8 cellular contexts compared by ENCODE assay signal in the genomic region with DNA sequence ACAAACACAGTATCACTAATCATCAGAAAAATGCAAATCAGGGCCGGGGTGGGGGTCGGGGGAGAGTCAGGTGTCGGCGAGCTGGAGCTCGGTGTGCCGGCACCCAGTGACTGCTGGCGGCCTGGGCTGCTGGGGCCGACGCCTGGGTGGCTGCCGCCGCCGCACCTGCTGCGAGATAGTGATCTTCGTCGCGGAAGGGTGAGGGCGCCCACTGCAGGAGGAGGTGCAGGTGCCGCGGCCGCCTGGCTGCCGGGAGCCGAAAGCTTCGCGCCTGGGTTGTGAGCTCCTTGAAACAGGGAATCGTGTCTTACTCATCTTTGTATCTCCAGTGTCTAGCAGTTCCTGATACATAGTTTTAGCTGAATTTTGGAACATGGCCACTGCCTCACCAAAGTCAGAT.
DNase-seq lines count a peak whose midpoint lies in the region; ATAC-seq, FAIRE-seq and TF ChIP-seq lines count a peak whose summit lies in the region.

No MANE protein-coding gene starts in this region.

- H3K4me1 ChIP-seq in A549 (no peaks in the 10 kb centered on the region), upper lobe of left lung (peaks cover 0 to 8% (median 3%) of the 10 kb centered on the region in 4 donors)

- DNase-seq in A549 (ENCODE audit: low read depth in 1 of 2, low spot score in 1 of 2) (peak; percentile 8 to 36), NCI-H82 treated with DMSO at 0.1 percent for 48 hours (lab: John Stamatoyannopoulos, UW; ENCODE audit: unreplicated experiment) (peak; percentile 48), lung microvascular endothelial cell (ENCODE audit: low read depth in 2 of 2) (peak; percentile 5 to 45), upper lobe of left lung (peak; percentile 70 to 91), MG63 (no peak)
- DNase-seq in activated naive CD8-positive, alpha-beta T cell treated with anti-CD3 and anti-CD28 coated beads, Interleukin-2, amount 50 U/mL, for 24 hours: peak; percentile 30

- TF ChIP-seq EP300 in A549 (IDR thresholded peaks at IDR 0.05) (no peak), upper lobe of left lung (IDR thresholded peaks at IDR 0.05) (no peak)

- POLR2A ChIA-PET in A549 (lab: Yijun Ruan, JAX): no interaction called here

- H3K27me3 ChIP-seq in upper lobe of left lung: no peaks in the 10 kb centered on the region
- H3K27me3 ChIP-seq in MG63: peaks cover 2% of the 10 kb centered on the region; the same call in 1 of the 2 replicates

- 11% methylated on average over 10 of the region's 25 CpGs for WGBS in A549 (ENCODE audit: missing lambda C conversion rate)
- 8 to 19% methylated on average over 8 to 25 of the region's 25 CpGs for WGBS in upper lobe of left lung, 2 donors

- H3K4me1 Mint-ChIP-seq in activated naive CD8-positive, alpha-beta T cell treated with anti-CD3 and anti-CD28 coated beads, Interleukin-2, amount 50 U/mL, for 24 hours: no peaks in the 10 kb centered on the region

- H3K36me3 ChIP-seq in upper lobe of left lung (no peaks in the 10 kb centered on the region), MG63 (no peaks in the 10 kb centered on the region)

- no peak overlapping the region for H3K4me3 Mint-ChIP-seq in activated naive CD8-positive, alpha-beta T cell treated with anti-CD3 and anti-CD28 coated beads, Interleukin-2, amount 50 U/mL, for 24 hours

- TF ChIP-seq CTCF in A549 (IDR thresholded peaks at IDR 0.05): peak; percentile 37
- TF ChIP-seq CTCF in upper lobe of left lung (IDR thresholded peaks at IDR 0.05): peak in 3 of 6 experiments; percentile 45 to 53 (median 49)

- H3K27me3 Mint-ChIP-seq in activated naive CD8-positive, alpha-beta T cell treated with anti-CD3 and anti-CD28 coated beads, Interleukin-2, amount 50 U/mL, for 24 hours: peaks cover 16% of the 10 kb centered on the region

- no peak for FAIRE-seq in A549 (lab: Jason Lieb, UNC)

- TF ChIP-seq POLR2A in A549 (IDR thresholded peaks at IDR 0.05; ENCODE audit: low read length) (no peak), upper lobe of left lung (IDR thresholded peaks at IDR 0.05) (no peak)

- H3K4me3 ChIP-seq in A549 (0 out of 3 replicates have a peak overlapping the region, but pooled peaks have one; percentile 9), upper lobe of left lung (no peak overlapping the region), MG63 (no peak overlapping the region)

- no peaks in the 10 kb centered on the region for H3K36me3 Mint-ChIP-seq in activated naive CD8-positive, alpha-beta T cell treated with anti-CD3 and anti-CD28 coated beads, Interleukin-2, amount 50 U/mL, for 24 hours (ENCODE audit: low read depth)

- TF ChIP-seq RAD21 in A549 (conservative IDR thresholded peaks at IDR 0.05 in 1 of 2, IDR thresholded peaks at IDR 0.05 in 1 of 2): peak; percentile 20 to 32; a peak in 2 of 5 replicates

- peak; percentile 82 to 86 for ATAC-seq in A549
- ATAC-seq in GM18861 (IDR thresholded peaks at IDR 0.05; ENCODE audit: unreplicated experiment): peak; percentile 87
- peak; percentile 88 for ATAC-seq in HG02938 (IDR thresholded peaks at IDR 0.05; ENCODE audit: unreplicated experiment)
- ATAC-seq in activated naive CD8-positive, alpha-beta T cell treated with anti-CD3 and anti-CD28 coated beads, Interleukin-2, amount 50 U/mL, for 24 hours: peak; percentile 49
- peak; percentile 77 to 81 for ATAC-seq in upper lobe of left lung (ENCODE audit: low FRiP score in 2 of 2)

- H3K27ac Mint-ChIP-seq in activated naive CD8-positive, alpha-beta T cell treated with anti-CD3 and anti-CD28 coated beads, Interleukin-2, amount 50 U/mL, for 24 hours: no peak overlapping the region

- H3K27ac ChIP-seq in A549 (no peak overlapping the region), upper lobe of left lung (no peak overlapping the region)

- peak overlapping the region; percentile 69 for H3K4me2 ChIP-seq in A549

- no peaks in the 10 kb centered on the region for H3K9me3 Mint-ChIP-seq in activated naive CD8-positive, alpha-beta T cell treated with anti-CD3 and anti-CD28 coated beads, Interleukin-2, amount 50 U/mL, for 24 hours

- H3K9me3 ChIP-seq in A549: no peaks in the 10 kb centered on the region
- H3K9me3 ChIP-seq in upper lobe of left lung: no peaks in the 10 kb centered on the region
- no peaks in the 10 kb centered on the region for H3K9me3 ChIP-seq in MG63

- CTCF ChIA-PET in A549 (lab: Yijun Ruan, JAX): interaction anchor here (0.6 to 2.0 kb wide), 8 partner anchors 10 to 560 kb away, joined by 3 to 10 read pairs (median 3); no protein-coding TSS in a partner anchor

TF ChIP-seq in A549, 52 proteins besides CTCF, POLR2A, EP300 and RAD21:
- TF ChIP-seq ZFP36 (IDR thresholded peaks at IDR 0.05; ENCODE audit: borderline replicate concordance, partially characterized antibody) (no peak), GATA3 (IDR thresholded peaks at IDR 0.05; ENCODE audit: borderline replicate concordance) (peak; percentile 47)
